1 cellular context compared by ENCODE assay signal in the genomic region with DNA sequence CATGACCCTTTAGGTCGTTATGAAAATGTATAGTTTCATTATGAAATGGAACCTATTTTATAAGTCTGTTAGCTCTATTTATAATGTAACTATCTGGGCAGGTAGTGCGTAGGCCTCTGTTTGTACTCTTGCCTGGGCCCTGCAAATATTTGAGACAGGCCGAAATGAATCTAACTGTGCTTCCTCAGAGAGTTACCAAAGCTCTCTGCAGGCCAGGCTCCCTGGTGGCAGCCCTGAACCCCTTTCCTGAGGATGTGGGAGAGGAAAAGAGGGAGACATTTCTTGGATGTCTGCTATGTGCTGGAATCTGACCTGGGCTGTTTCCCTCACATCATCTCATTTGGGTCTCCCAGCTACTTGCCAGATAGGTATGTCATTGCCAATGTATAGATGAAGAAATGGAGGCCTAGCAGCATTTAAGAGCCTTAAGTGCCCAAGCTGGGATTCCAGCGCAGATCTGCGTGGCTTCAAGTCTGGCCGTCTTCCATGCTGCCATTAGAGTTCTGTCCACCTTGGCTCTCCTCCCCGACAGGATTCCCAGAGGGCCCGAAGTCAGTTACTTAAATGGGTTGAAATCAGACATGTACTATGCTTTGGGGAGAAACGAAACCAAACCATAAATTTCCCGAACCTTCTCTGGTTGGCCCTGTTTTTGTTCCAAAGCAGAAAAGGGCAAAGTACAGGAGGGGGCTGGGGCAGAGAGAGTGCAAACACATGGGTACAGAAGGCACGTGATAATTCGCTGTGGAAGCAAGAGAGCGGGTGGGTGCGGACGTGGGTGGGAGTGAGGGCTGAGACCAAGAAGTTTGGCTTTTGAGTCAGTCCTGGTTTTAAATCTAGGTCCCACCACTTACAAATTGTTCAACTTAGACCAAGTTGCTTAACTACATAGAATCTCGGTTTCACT.
TF ChIP-seq lines count a peak whose summit lies in the region.

No MANE protein-coding gene starts in this region.

TF ChIP-seq in K562, 482 proteins besides CTCF, POLR2A, EP300 and RAD21:
- TF ChIP-seq, protein P1, sequence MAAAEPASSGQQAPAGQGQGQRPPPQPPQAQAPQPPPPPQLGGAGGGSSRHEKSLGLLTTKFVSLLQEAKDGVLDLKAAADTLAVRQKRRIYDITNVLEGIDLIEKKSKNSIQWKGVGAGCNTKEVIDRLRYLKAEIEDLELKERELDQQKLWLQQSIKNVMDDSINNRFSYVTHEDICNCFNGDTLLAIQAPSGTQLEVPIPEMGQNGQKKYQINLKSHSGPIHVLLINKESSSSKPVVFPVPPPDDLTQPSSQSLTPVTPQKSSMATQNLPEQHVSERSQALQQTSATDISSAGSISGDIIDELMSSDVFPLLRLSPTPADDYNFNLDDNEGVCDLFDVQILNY (CRISPR knock-in tag; IDR thresholded peaks at IDR 0.05) = no peak
- TF ChIP-seq SP1 (CRISPR knock-in tag; IDR thresholded peaks at IDR 0.05) (no peak), NFIC (IDR thresholded peaks at IDR 0.05) (no peak), PYGO2 (tag; IDR thresholded peaks at IDR 0.05) (no peak), ZNF143 (CRISPR knock-in tag; IDR thresholded peaks at IDR 0.05) (no peak), ZBTB1 (CRISPR knock-in tag; IDR thresholded peaks at IDR 0.05; ENCODE audit: borderline replicate concordance, low read depth) (no peak), ZNF445 (CRISPR knock-in tag; IDR thresholded peaks at IDR 0.05; ENCODE audit: low read depth) (no peak), ZNF696 (CRISPR knock-in tag; conservative IDR thresholded peaks at IDR 0.05) (no peak), NFXL1 (CRISPR knock-in tag; IDR thresholded peaks at IDR 0.05) (no peak), KLF13 (tag; IDR thresholded peaks at IDR 0.05; ENCODE audit: borderline replicate concordance, low read depth) (no peak), ILK (tag; IDR thresholded peaks at IDR 0.05; ENCODE audit: borderline replicate concordance, low read depth) (no peak), HEY1 (CRISPR knock-in tag; IDR thresholded peaks at IDR 0.05; ENCODE audit: borderline replicate concordance) (no peak), ADNP (tag; IDR thresholded peaks at IDR 0.05) (no peak)
- TF ChIP-seq, protein P2, sequence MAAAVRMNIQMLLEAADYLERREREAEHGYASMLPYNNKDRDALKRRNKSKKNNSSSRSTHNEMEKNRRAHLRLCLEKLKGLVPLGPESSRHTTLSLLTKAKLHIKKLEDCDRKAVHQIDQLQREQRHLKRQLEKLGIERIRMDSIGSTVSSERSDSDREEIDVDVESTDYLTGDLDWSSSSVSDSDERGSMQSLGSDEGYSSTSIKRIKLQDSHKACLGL (CRISPR knock-in tag; IDR thresholded peaks at IDR 0.05; ENCODE audit: borderline replicate concordance, poor library complexity, severe bottlenecking) = no peak
- TF ChIP-seq, protein P3, sequence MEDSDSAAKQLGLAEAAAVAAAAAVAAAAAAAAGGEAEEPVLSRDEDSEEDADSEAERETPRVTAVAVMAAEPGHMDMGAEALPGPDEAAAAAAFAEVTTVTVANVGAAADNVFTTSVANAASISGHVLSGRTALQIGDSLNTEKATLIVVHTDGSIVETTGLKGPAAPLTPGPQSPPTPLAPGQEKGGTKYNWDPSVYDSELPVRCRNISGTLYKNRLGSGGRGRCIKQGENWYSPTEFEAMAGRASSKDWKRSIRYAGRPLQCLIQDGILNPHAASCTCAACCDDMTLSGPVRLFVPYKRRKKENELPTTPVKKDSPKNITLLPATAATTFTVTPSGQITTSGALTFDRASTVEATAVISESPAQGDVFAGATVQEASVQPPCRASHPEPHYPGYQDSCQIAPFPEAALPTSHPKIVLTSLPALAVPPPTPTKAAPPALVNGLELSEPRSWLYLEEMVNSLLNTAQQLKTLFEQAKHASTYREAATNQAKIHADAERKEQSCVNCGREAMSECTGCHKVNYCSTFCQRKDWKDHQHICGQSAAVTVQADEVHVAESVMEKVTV (CRISPR knock-in tag; IDR thresholded peaks at IDR 0.05) = no peak
- TF ChIP-seq, protein P4, sequence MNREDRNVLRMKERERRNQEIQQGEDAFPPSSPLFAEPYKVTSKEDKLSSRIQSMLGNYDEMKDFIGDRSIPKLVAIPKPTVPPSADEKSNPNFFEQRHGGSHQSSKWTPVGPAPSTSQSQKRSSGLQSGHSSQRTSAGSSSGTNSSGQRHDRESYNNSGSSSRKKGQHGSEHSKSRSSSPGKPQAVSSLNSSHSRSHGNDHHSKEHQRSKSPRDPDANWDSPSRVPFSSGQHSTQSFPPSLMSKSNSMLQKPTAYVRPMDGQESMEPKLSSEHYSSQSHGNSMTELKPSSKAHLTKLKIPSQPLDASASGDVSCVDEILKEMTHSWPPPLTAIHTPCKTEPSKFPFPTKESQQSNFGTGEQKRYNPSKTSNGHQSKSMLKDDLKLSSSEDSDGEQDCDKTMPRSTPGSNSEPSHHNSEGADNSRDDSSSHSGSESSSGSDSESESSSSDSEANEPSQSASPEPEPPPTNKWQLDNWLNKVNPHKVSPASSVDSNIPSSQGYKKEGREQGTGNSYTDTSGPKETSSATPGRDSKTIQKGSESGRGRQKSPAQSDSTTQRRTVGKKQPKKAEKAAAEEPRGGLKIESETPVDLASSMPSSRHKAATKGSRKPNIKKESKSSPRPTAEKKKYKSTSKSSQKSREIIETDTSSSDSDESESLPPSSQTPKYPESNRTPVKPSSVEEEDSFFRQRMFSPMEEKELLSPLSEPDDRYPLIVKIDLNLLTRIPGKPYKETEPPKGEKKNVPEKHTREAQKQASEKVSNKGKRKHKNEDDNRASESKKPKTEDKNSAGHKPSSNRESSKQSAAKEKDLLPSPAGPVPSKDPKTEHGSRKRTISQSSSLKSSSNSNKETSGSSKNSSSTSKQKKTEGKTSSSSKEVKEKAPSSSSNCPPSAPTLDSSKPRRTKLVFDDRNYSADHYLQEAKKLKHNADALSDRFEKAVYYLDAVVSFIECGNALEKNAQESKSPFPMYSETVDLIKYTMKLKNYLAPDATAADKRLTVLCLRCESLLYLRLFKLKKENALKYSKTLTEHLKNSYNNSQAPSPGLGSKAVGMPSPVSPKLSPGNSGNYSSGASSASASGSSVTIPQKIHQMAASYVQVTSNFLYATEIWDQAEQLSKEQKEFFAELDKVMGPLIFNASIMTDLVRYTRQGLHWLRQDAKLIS (CRISPR knock-in tag; IDR thresholded peaks at IDR 0.05) = no peak
- TF ChIP-seq, protein P5, sequence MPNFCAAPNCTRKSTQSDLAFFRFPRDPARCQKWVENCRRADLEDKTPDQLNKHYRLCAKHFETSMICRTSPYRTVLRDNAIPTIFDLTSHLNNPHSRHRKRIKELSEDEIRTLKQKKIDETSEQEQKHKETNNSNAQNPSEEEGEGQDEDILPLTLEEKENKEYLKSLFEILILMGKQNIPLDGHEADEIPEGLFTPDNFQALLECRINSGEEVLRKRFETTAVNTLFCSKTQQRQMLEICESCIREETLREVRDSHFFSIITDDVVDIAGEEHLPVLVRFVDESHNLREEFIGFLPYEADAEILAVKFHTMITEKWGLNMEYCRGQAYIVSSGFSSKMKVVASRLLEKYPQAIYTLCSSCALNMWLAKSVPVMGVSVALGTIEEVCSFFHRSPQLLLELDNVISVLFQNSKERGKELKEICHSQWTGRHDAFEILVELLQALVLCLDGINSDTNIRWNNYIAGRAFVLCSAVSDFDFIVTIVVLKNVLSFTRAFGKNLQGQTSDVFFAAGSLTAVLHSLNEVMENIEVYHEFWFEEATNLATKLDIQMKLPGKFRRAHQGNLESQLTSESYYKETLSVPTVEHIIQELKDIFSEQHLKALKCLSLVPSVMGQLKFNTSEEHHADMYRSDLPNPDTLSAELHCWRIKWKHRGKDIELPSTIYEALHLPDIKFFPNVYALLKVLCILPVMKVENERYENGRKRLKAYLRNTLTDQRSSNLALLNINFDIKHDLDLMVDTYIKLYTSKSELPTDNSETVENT (CRISPR knock-in tag; IDR thresholded peaks at IDR 0.05) = no peak
- TF ChIP-seq, protein P6, sequence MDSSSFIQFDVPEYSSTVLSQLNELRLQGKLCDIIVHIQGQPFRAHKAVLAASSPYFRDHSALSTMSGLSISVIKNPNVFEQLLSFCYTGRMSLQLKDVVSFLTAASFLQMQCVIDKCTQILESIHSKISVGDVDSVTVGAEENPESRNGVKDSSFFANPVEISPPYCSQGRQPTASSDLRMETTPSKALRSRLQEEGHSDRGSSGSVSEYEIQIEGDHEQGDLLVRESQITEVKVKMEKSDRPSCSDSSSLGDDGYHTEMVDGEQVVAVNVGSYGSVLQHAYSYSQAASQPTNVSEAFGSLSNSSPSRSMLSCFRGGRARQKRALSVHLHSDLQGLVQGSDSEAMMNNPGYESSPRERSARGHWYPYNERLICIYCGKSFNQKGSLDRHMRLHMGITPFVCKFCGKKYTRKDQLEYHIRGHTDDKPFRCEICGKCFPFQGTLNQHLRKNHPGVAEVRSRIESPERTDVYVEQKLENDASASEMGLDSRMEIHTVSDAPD (CRISPR knock-in tag; IDR thresholded peaks at IDR 0.05) = no peak
- TF ChIP-seq, protein P7, sequence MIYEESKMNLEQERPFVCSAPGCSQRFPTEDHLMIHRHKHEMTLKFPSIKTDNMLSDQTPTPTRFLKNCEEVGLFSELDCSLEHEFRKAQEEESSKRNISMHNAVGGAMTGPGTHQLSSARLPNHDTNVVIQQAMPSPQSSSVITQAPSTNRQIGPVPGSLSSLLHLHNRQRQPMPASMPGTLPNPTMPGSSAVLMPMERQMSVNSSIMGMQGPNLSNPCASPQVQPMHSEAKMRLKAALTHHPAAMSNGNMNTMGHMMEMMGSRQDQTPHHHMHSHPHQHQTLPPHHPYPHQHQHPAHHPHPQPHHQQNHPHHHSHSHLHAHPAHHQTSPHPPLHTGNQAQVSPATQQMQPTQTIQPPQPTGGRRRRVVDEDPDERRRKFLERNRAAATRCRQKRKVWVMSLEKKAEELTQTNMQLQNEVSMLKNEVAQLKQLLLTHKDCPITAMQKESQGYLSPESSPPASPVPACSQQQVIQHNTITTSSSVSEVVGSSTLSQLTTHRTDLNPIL (CRISPR knock-in tag; IDR thresholded peaks at IDR 0.05) = no peak
